In the genomic region with DNA sequence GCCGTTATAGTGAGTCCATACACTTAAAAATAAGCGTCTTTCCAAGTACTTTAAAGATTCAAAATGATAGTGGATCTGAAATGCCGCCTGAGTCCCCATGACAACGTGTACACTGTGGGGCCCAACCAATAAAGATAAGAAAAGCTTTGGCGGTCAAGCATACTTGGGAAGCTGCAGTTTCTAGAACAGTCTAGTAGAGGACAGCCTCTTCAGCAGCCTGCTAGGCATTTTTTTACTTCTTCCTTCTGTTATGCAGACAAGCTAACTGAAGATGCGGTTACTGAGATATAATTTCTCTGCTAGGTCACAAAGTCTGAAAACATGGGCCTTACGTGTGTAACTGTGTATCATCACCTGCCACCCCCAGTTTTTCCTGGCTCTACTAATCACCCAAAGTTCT, we compare ENCODE assay signal across 8 cellular contexts. TPM values are rescaled to one million over a fixed set of nuclear protein-coding genes. Genes with fewer than 3 reads are reported as not detected.
DNase-seq lines count a peak whose midpoint lies in the region; ATAC-seq and TF ChIP-seq lines count a peak whose summit lies in the region.

No MANE protein-coding gene starts in this region.

- TF ChIP-seq CTCF in GM06990 (IDR thresholded peaks at IDR 0.05; ENCODE audit: insufficient read depth, low read length, poor library complexity, severe bottlenecking) (no peak), OCI-LY3 (IDR thresholded peaks at IDR 0.05; ENCODE audit: low read depth, low read length) (no peak)

- H3K4me3 ChIP-seq in GM06990 (replicated peaks; ENCODE audit: low read depth, low read length), result peak overlapping the region; percentile 82
- H3K4me3 ChIP-seq in H7 (ENCODE audit: insufficient read depth, low read depth, low read length), result peak overlapping the region; percentile 77
- H3K4me3 ChIP-seq in OCI-LY3 (ENCODE audit: low read length), result peak overlapping the region; percentile 93
- H3K4me3 ChIP-seq in endocrine pancreas (ENCODE audit: control insufficient read depth, insufficient read depth, low read length), result peak overlapping the region; percentile 93

- H3K9ac ChIP-seq in OCI-LY3 (ENCODE audit: low read length), result peak overlapping the region; percentile 83
- H3K9ac ChIP-seq in endocrine pancreas (ENCODE audit: control insufficient read depth, insufficient read depth, low read length), result no peak overlapping the region

- H3K36me3 Mint-ChIP-seq in naive thymus-derived CD8-positive, alpha-beta T cell, result peaks cover 0 to 3% (median 0%) of the 10 kb centered on the region in 3 donors

- POLR2A ChIA-PET in naive thymus-derived CD8-positive, alpha-beta T cell (lab: Charles Lee), result interaction anchor here (0.9 to 1.7 kb wide), 4 partner anchors 11 to 659 kb away, joined by 3 to 10 read pairs (median 4); a partner anchor contains a TSS

- H3K27ac ChIP-seq in OCI-LY3 (ENCODE audit: low read length), result peak overlapping the region; percentile 81

- H3K9me3 ChIP-seq in OCI-LY3 (ENCODE audit: insufficient read depth, low read length) (no peaks in the 10 kb centered on the region), endocrine pancreas (ENCODE audit: control insufficient read depth, low read length) (no peaks in the 10 kb centered on the region)

- DNase-seq in GM06990 (ENCODE audit: extremely low read depth, insufficient read length), result no peak
- no peak for DNase-seq in H7
- DNase-seq in naive thymus-derived CD8-positive, alpha-beta T cell, result peak in 2 of 10 donors; percentile 16 to 54
- DNase-seq in COLO668 (lab: John Stamatoyannopoulos, UW; ENCODE audit: unreplicated experiment), result no peak
- no peak for DNase-seq in EL

- H3K36me3 ChIP-seq in GM06990 (ENCODE audit: control insufficient read depth, insufficient read depth, low read length), result no peaks in the 10 kb centered on the region
- H3K36me3 ChIP-seq in H7 (replicated peaks; ENCODE audit: control insufficient read depth, insufficient read depth, low read length), result no peaks in the 10 kb centered on the region
- no peaks in the 10 kb centered on the region for H3K36me3 ChIP-seq in OCI-LY3 (replicated peaks; ENCODE audit: low read depth, low read length)
- no peaks in the 10 kb centered on the region for H3K36me3 ChIP-seq in endocrine pancreas (ENCODE audit: control insufficient read depth, insufficient read depth, low read length)

- H3K27me3 ChIP-seq in GM06990 (replicated peaks; ENCODE audit: control insufficient read depth, insufficient read depth, low read length), result no peaks in the 10 kb centered on the region
- no peaks in the 10 kb centered on the region for H3K27me3 ChIP-seq in H7 (ENCODE audit: control insufficient read depth, insufficient read depth, low read length)
- no peaks in the 10 kb centered on the region for H3K27me3 ChIP-seq in OCI-LY3 (ENCODE audit: low read depth, low read length)
- H3K27me3 ChIP-seq in endocrine pancreas (ENCODE audit: control insufficient read depth, insufficient read depth, low read length), result no peaks in the 10 kb centered on the region

- H3K4me1 ChIP-seq in OCI-LY3 (ENCODE audit: low read length) (peaks cover 10% of the 10 kb centered on the region), endocrine pancreas (ENCODE audit: control insufficient read depth, insufficient read depth, low read length) (peaks cover 3% of the 10 kb centered on the region)

- peak overlapping the region; percentile 95 for H3K4me2 ChIP-seq in OCI-LY3 (ENCODE audit: low read length)

- no peaks in the 10 kb centered on the region for H3K9me3 Mint-ChIP-seq in naive thymus-derived CD8-positive, alpha-beta T cell

- ATAC-seq in naive thymus-derived CD8-positive, alpha-beta T cell, result peak; percentile 30 to 45
- no peak for ATAC-seq in GM18909 (IDR thresholded peaks at IDR 0.05; ENCODE audit: poor library complexity, unreplicated experiment)

- peak overlapping the region; percentile 97 for H2AFZ ChIP-seq in OCI-LY3 (ENCODE audit: low read depth, low read length)

- H3K4me1 Mint-ChIP-seq in naive thymus-derived CD8-positive, alpha-beta T cell, result peaks cover 15 to 53% (median 45%) of the 10 kb centered on the region in 4 donors

- peak overlapping the region; percentile 93 to 99 (median 97) for H3K27ac Mint-ChIP-seq in naive thymus-derived CD8-positive, alpha-beta T cell

- peaks cover 40% of the 10 kb centered on the region for H3K79me2 ChIP-seq in OCI-LY3 (ENCODE audit: low read length)

- H3K4me3 Mint-ChIP-seq in naive thymus-derived CD8-positive, alpha-beta T cell, result peak overlapping the region; percentile 88 to 97 (median 94)

- no peaks in the 10 kb centered on the region for H4K20me1 ChIP-seq in OCI-LY3 (ENCODE audit: insufficient read depth, low read length)

- no peaks in the 10 kb centered on the region for H3K27me3 Mint-ChIP-seq in naive thymus-derived CD8-positive, alpha-beta T cell

RNA-seq across cellular contexts. Expression of a gene that starts 0.4 kb away (rescaled TPM):
- 13.2 and 15.9 TPM in 2 replicates for total RNA-seq in H7 (2014; rRNA removed; shearing (Covaris generic))
- 10 to 100 TPM; 24.3 to 26.8 TPM for total RNA-seq in naive thymus-derived CD8-positive, alpha-beta T cell
- polyA plus RNA-seq in naive thymus-derived CD8-positive, alpha-beta T cell, result 10 to 100 TPM; 20.6 to 26.4 (median 23.3) TPM
